In genomic region chr20:63049561-63050221, GRCh38 we compare ENCODE assay signal across 23 cellular contexts. TPM values are rescaled to one million over a fixed set of nuclear protein-coding genes. Genes with fewer than 3 reads are reported as not detected.
"Had no signal": no experiment of that assay in that cellular context is flagged by ENCODE, and none has a peak within 500 bp of the region (broad histone marks: within the 10 kb centered on the region; RNA-seq: fewer than 3 reads in every experiment).

No MANE protein-coding gene starts in this region.

- DNase-seq: activated CD4-positive, alpha-beta T cell treated with anti-CD3 and anti-CD28 coated beads for 1 hour; activated CD4-positive, alpha-beta T cell treated with anti-CD3 and anti-CD28 coated beads, Interleukin-2, amount 50 U/mL, for 48 hours; amygdala; body of pancreas; caudate nucleus; colonic mucosa; endodermal cell; foreskin keratinocyte; mesenchymal stem cell; naive thymus-derived CD4-positive, alpha-beta T cell; stimulated activated CD4-positive, alpha-beta T cell treated with anti-CD3 and anti-CD28 coated beads, Interleukin-4, amount 100 ng/mL, for 24 hours; testis had no signal

- H3K4me3 ChIP-seq: body of pancreas, colonic mucosa, left lung, pancreas, smooth muscle cell, testis had no signal

- H3K9me3 ChIP-seq: body of pancreas, colonic mucosa, left lung, neutrophil, pancreas, testis had no signal

- H3K36me3 ChIP-seq: colonic mucosa, left lung, neutrophil, pancreas had no signal

- H3K27ac ChIP-seq: body of pancreas, colonic mucosa, epithelial cell of prostate, foreskin keratinocyte, left lung, neutrophil, pancreas, testis, VCaP had no signal

- ATAC-seq: body of pancreas; foreskin keratinocyte; left lung; naive thymus-derived CD4-positive, alpha-beta T cell; pancreas; sciatic nerve; stimulated activated memory B cell treated with anti-CD40 and anti-IgM and Interleukin-4, amounts not matched to agents 10 μg/mL and 1 μg/mL and 100 μg/mL, for 72 hours had no signal

- H3K4me1 ChIP-seq: body of pancreas, colonic mucosa, foreskin keratinocyte, left lung, pancreas, testis had no signal

- H3K27me3 ChIP-seq: body of pancreas, colonic mucosa, foreskin keratinocyte, pancreas, testis had no signal

RNA-seq across cellular contexts. Expression of gene BHLHE23, which starts 42.9 kb away (rescaled TPM):
- total RNA-seq: body of pancreas; colonic mucosa; endodermal cell; fibroblast of lung; foreskin keratinocyte; left lung; mucosa of gallbladder; naive thymus-derived CD4-positive, alpha-beta T cell; pancreas; pulmonary artery endothelial cell; sciatic nerve; smooth muscle cell had no signal
